Comparison of ENCODE assay signal across 11 cellular contexts in genomic region chr10:88901206-88901605, GRCh38. TPM values are rescaled to one million over a fixed set of nuclear protein-coding genes. Genes with fewer than 3 reads are reported as not detected.
DNase-seq lines count a peak whose midpoint lies in the region; ATAC-seq and TF ChIP-seq lines count a peak whose summit lies in the region.
"Had no signal": no experiment of that assay in that cellular context is flagged by ENCODE, and none has a peak within 500 bp of the region (broad histone marks: within the 10 kb centered on the region; RNA-seq: fewer than 3 reads in every experiment).

No MANE protein-coding gene starts in this region.

- H3K27me3 Mint-ChIP-seq in activated T-cell treated with anti-CD3 and anti-CD28 coated beads, Interleukin-2, amount 50 U/mL, for 72 hours (ENCODE audit: low read depth) = no peaks in the 10 kb centered on the region
- no peaks in the 10 kb centered on the region for H3K27me3 Mint-ChIP-seq in stimulated activated memory B cell treated with anti-CD40 and anti-IgM and Interleukin-4, amounts not matched to agents 10 μg/mL and 1 μg/mL and 100 μg/mL, for 72 hours
- H3K27me3 Mint-ChIP-seq: type B pancreatic cell had no signal

- H2AFZ ChIP-seq in SU-DHL-6 (ENCODE audit: low read depth, low read length, severe bottlenecking) = no peak overlapping the region

- no peaks in the 10 kb centered on the region for H3K27me3 ChIP-seq in SU-DHL-6 (ENCODE audit: low read length)

- H3K36me3 Mint-ChIP-seq in activated T-cell treated with anti-CD3 and anti-CD28 coated beads, Interleukin-2, amount 50 U/mL, for 72 hours (ENCODE audit: insufficient read depth in 2 of 2) = peaks cover 4 to 23% of the 10 kb centered on the region in 2 donors
- H3K36me3 Mint-ChIP-seq in stimulated activated memory B cell treated with anti-CD40 and anti-IgM and Interleukin-4, amounts not matched to agents 10 μg/mL and 1 μg/mL and 100 μg/mL, for 72 hours = peaks cover 39% of the 10 kb centered on the region

- no peaks in the 10 kb centered on the region for H3K9me2 ChIP-seq in SU-DHL-6 (replicated peaks; ENCODE audit: insufficient read depth, low read length)

- H4K20me1 ChIP-seq in SU-DHL-6 (ENCODE audit: low read depth, low read length) = no peaks in the 10 kb centered on the region

- peak overlapping the region; percentile 30 for H3K4me2 ChIP-seq in SU-DHL-6 (ENCODE audit: low read depth, low read length, poor library complexity, severe bottlenecking)

- H3K27ac Mint-ChIP-seq in activated T-cell treated with anti-CD3 and anti-CD28 coated beads, Interleukin-2, amount 50 U/mL, for 72 hours = peak overlapping the region; percentile 96
- H3K27ac Mint-ChIP-seq in stimulated activated memory B cell treated with anti-CD40 and anti-IgM and Interleukin-4, amounts not matched to agents 10 μg/mL and 1 μg/mL and 100 μg/mL, for 72 hours = peak overlapping the region; percentile 93
- H3K27ac Mint-ChIP-seq: type B pancreatic cell had no signal

- H3K79me2 ChIP-seq in SU-DHL-6 (ENCODE audit: insufficient read depth, low read length) = 0 out of 2 replicates have a peak, but pooled peaks cover 6% of the 10 kb centered on the region

- peak; percentile 4 to 15 for ATAC-seq in activated T-cell treated with anti-CD3 and anti-CD28 coated beads, Interleukin-2, amount 50 U/mL, for 72 hours (replicated peaks in 1 of 2)
- peak; percentile 14 for ATAC-seq in HG02970 (IDR thresholded peaks at IDR 0.05; ENCODE audit: low FRiP score, unreplicated experiment)
- ATAC-seq in stimulated activated memory B cell treated with anti-CD40 and anti-IgM and Interleukin-4, amounts not matched to agents 10 μg/mL and 1 μg/mL and 100 μg/mL, for 72 hours = peak; percentile 17

- peaks cover 72% of the 10 kb centered on the region for H3K4me1 Mint-ChIP-seq in activated T-cell treated with anti-CD3 and anti-CD28 coated beads, Interleukin-2, amount 50 U/mL, for 72 hours (ENCODE audit: low read depth)
- H3K4me1 Mint-ChIP-seq in stimulated activated memory B cell treated with anti-CD40 and anti-IgM and Interleukin-4, amounts not matched to agents 10 μg/mL and 1 μg/mL and 100 μg/mL, for 72 hours = peaks cover 61% of the 10 kb centered on the region

- H3F3A ChIP-seq in SU-DHL-6 (ENCODE audit: insufficient read depth) = no peaks in the 10 kb centered on the region

- H3K27ac ChIP-seq in SU-DHL-6 (ENCODE audit: low read depth, low read length) = peak overlapping the region; percentile 63
- no peak overlapping the region for H3K27ac ChIP-seq in coronary artery

- H3K36me3 ChIP-seq in SU-DHL-6 (ENCODE audit: low read length) = peaks cover 13% of the 10 kb centered on the region

- DNase-seq in activated T-cell treated with anti-CD3 and anti-CD28 coated beads, Interleukin-2, amount 50 U/mL, for 72 hours = no peak
- no peak for DNase-seq in activated T-cell treated with anti-CD3 and anti-CD28 coated beads, Interleukin-2, amount 50 U/mL, for 48 hours
- DNase-seq in OCI-M1 (lab: John Stamatoyannopoulos, UW) = no peak
- DNase-seq in GM10266 (ENCODE audit: extremely low spot score) = no peak
- DNase-seq in coronary artery (ENCODE audit: low spot score) = no peak
- DNase-seq: mesendoderm, T1000 had no signal

- H3K9me3 Mint-ChIP-seq in activated T-cell treated with anti-CD3 and anti-CD28 coated beads, Interleukin-2, amount 50 U/mL, for 72 hours = no peaks in the 10 kb centered on the region
- no peaks in the 10 kb centered on the region for H3K9me3 Mint-ChIP-seq in stimulated activated memory B cell treated with anti-CD40 and anti-IgM and Interleukin-4, amounts not matched to agents 10 μg/mL and 1 μg/mL and 100 μg/mL, for 72 hours
- H3K9me3 Mint-ChIP-seq: type B pancreatic cell had no signal

- H3K4me3 ChIP-seq in SU-DHL-6 (ENCODE audit: insufficient read depth, low read length, poor library complexity, severe bottlenecking) (no peak overlapping the region), coronary artery (no peak overlapping the region)

- TF ChIP-seq CTCF in SU-DHL-6 (IDR thresholded peaks at IDR 0.05; ENCODE audit: insufficient read depth, low read length, poor library complexity, severe bottlenecking) (no peak), GM10266 (IDR thresholded peaks at IDR 0.05; ENCODE audit: control insufficient read depth, insufficient read depth, low read depth, missing control alignments) (no peak), coronary artery (IDR thresholded peaks at IDR 0.05) (no peak)

- H3K9me3 ChIP-seq in SU-DHL-6 (ENCODE audit: insufficient read depth, low read length) = no peaks in the 10 kb centered on the region

- H3K4me3 Mint-ChIP-seq in activated T-cell treated with anti-CD3 and anti-CD28 coated beads, Interleukin-2, amount 50 U/mL, for 72 hours = peak overlapping the region; percentile 63 to 74
- peak overlapping the region; percentile 23 for H3K4me3 Mint-ChIP-seq in stimulated activated memory B cell treated with anti-CD40 and anti-IgM and Interleukin-4, amounts not matched to agents 10 μg/mL and 1 μg/mL and 100 μg/mL, for 72 hours
- H3K4me3 Mint-ChIP-seq: type B pancreatic cell had no signal

- H3K9ac ChIP-seq in SU-DHL-6 (ENCODE audit: low read length) = no peak overlapping the region

RNA-seq across cellular contexts. Expression of gene STAMBPL1, which starts 21.2 kb away (rescaled TPM):
- total RNA-seq in activated T-cell treated with anti-CD3 and anti-CD28 coated beads, Interleukin-2, amount 50 U/mL, for 72 hours = 10 to 100 TPM; 28.2 to 39.9 TPM

RNA-seq across cellular contexts. Expression of gene ANKRD22, which starts 49.6 kb away (rescaled TPM):
- total RNA-seq in activated T-cell treated with anti-CD3 and anti-CD28 coated beads, Interleukin-2, amount 50 U/mL, for 72 hours = under 1 TPM; 0.24 to 0.65 TPM

RNA-seq across cellular contexts. Expression of gene ACTA2, which starts 51.4 kb away (rescaled TPM):
- total RNA-seq in activated T-cell treated with anti-CD3 and anti-CD28 coated beads, Interleukin-2, amount 50 U/mL, for 72 hours = 10 to 100 TPM; 60.7 to 76.9 TPM
